ENCODE assay signal across 8 cellular contexts in the genomic region with DNA sequence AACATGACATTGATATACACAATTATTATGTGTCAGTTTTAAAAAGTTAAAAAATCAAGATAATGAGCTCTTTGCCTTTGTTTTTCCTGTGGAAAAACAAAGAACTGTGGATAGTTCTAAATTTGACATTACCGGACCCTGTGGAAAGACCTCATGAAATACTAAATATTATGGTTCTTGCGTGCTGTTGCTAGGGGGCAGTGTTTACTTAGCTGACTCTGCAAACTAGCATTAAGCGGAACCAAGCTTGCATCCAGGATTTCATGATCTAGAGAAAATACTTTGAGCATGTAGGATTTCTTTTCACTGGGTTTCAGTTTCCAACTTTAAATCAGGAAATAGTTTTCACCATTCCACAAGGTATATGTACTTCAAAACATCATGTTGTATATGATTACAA.
A peak's percentile ranks its signal among the peaks of the same experiment; 100 is the strongest.
DNase-seq lines count a peak whose midpoint lies in the region; ATAC-seq lines count a peak whose summit lies in the region.

No MANE protein-coding gene starts in this region.

- peak; percentile 66 for ATAC-seq in HG03520 (IDR thresholded peaks at IDR 0.05; ENCODE audit: unreplicated experiment)
- no peak for ATAC-seq in GM19452 (IDR thresholded peaks at IDR 0.05; ENCODE audit: unreplicated experiment)
- ATAC-seq in GM19467 (IDR thresholded peaks at IDR 0.05; ENCODE audit: unreplicated experiment), result no peak

- DNase-seq in EL, result peak; percentile 62
- DNase-seq in NCI-H774 (lab: John Stamatoyannopoulos, UW), result peak; percentile 45
- peak; percentile 20 for DNase-seq in brain pericyte (ENCODE audit: low read depth, low spot score)
- DNase-seq in kidney tubule cell (ENCODE audit: low spot score), result peak; percentile 75
- no peak for DNase-seq in NCI-H187 (lab: John Stamatoyannopoulos, UW)

Comparison
In these comparisons a context has a peak if more than half of its experiments do, and no peak if none do; other contexts are left out.
1. DNase-seq: peak in EL (single experiment), NCI-H774 (single experiment), brain pericyte (single experiment) and kidney tubule cell (single experiment); none in NCI-H187 (0 of 2).